ENCODE assay signal across 8 cellular contexts in genomic region chr1:51792864-51793263, GRCh38.
DNase-seq lines count a peak whose midpoint lies in the region; ATAC-seq and TF ChIP-seq lines count a peak whose summit lies in the region.

No MANE protein-coding gene starts in this region.

- H3K4me1 Mint-ChIP-seq in activated naive CD8-positive, alpha-beta T cell treated with anti-CD3 and anti-CD28 coated beads, Interleukin-2, amount 10 ng/mL, durations not matched to agents 7 days and 5 days: peaks cover 14% of the 10 kb centered on the region
- no peaks in the 10 kb centered on the region for H3K4me1 Mint-ChIP-seq in endodermal cell

- ATAC-seq in activated naive CD8-positive, alpha-beta T cell treated with anti-CD3 and anti-CD28 coated beads, Interleukin-2, amount 10 ng/mL, durations not matched to agents 7 days and 5 days (ENCODE audit: low read depth): peak; percentile 52
- ATAC-seq in GM18520 (IDR thresholded peaks at IDR 0.05; ENCODE audit: unreplicated experiment): no peak

- H3K36me3 ChIP-seq in endodermal cell (ENCODE audit: control insufficient read depth, insufficient read depth, low read length): peaks cover 86% of the 10 kb centered on the region

- no peak overlapping the region for H3K4me3 ChIP-seq in endodermal cell (ENCODE audit: low read length)

- no peak overlapping the region for H3K4me3 Mint-ChIP-seq in activated naive CD8-positive, alpha-beta T cell treated with anti-CD3 and anti-CD28 coated beads, Interleukin-2, amount 10 ng/mL, durations not matched to agents 7 days and 5 days
- no peak overlapping the region for H3K4me3 Mint-ChIP-seq in endodermal cell

- WGBS in endodermal cell (ENCODE audit: insufficient coverage in 1 of 2, insufficient read length in 1 of 2), 2 experiments: 94 to 100% methylated on average over 1 of the region's 1 CpG

- DNase-seq in A172 (ENCODE audit: low spot score) (peak; percentile 16), GM04503 (ENCODE audit: low read depth) (peak; percentile 42), hepatic stellate cell (ENCODE audit: low spot score) (peak; percentile 6), endodermal cell (no peak), DMS114 treated with DMSO at 0.1 percent for 48 hours (lab: John Stamatoyannopoulos, UW; ENCODE audit: unreplicated experiment) (no peak)
- DNase-seq in activated naive CD8-positive, alpha-beta T cell treated with anti-CD3 and anti-CD28 coated beads, Interleukin-2, amount 10 ng/mL, durations not matched to agents 7 days and 5 days: no peak
- DNase-seq in stimulated activated CD4-positive, alpha-beta T cell treated with anti-CD3 and anti-CD28 coated beads, Interleukin-1b, Interleukin-23, amount 100 ng/mL, for 48 hours: no peak

- no peak overlapping the region for H3K27ac ChIP-seq in endodermal cell (ENCODE audit: low read depth, low read length)

- POLR2A ChIA-PET in activated naive CD8-positive, alpha-beta T cell treated with anti-CD3 and anti-CD28 coated beads, Interleukin-2, amount 10 ng/mL, durations not matched to agents 7 days and 5 days (lab: Charles Lee): no interaction called here

- H3K27me3 ChIP-seq in endodermal cell (ENCODE audit: control insufficient read depth, insufficient read depth, low read length, poor library complexity, severe bottlenecking): no peaks in the 10 kb centered on the region

- peak overlapping the region; percentile 36 for H3K27ac Mint-ChIP-seq in activated naive CD8-positive, alpha-beta T cell treated with anti-CD3 and anti-CD28 coated beads, Interleukin-2, amount 10 ng/mL, durations not matched to agents 7 days and 5 days
- H3K27ac Mint-ChIP-seq in endodermal cell: no peak overlapping the region

- peaks cover 26% of the 10 kb centered on the region for H3K36me3 Mint-ChIP-seq in activated naive CD8-positive, alpha-beta T cell treated with anti-CD3 and anti-CD28 coated beads, Interleukin-2, amount 10 ng/mL, durations not matched to agents 7 days and 5 days
- H3K36me3 Mint-ChIP-seq in endodermal cell (ENCODE audit: low read depth): peaks cover 67% of the 10 kb centered on the region

- no peaks in the 10 kb centered on the region for H3K9me3 Mint-ChIP-seq in activated naive CD8-positive, alpha-beta T cell treated with anti-CD3 and anti-CD28 coated beads, Interleukin-2, amount 10 ng/mL, durations not matched to agents 7 days and 5 days
- no peaks in the 10 kb centered on the region for H3K9me3 Mint-ChIP-seq in endodermal cell

- no peaks in the 10 kb centered on the region for H3K4me1 ChIP-seq in endodermal cell (ENCODE audit: control insufficient read depth, insufficient read depth, low read length)

- H3K27me3 Mint-ChIP-seq in activated naive CD8-positive, alpha-beta T cell treated with anti-CD3 and anti-CD28 coated beads, Interleukin-2, amount 10 ng/mL, durations not matched to agents 7 days and 5 days: no peaks in the 10 kb centered on the region
- H3K27me3 Mint-ChIP-seq in endodermal cell (ENCODE audit: insufficient read depth): no peaks in the 10 kb centered on the region

- no peaks in the 10 kb centered on the region for H3K9me3 ChIP-seq in endodermal cell (ENCODE audit: control insufficient read depth, low read length)

- TF ChIP-seq CTCF in endodermal cell (conservative IDR thresholded peaks at IDR 0.05): no peak

- H3K9ac ChIP-seq in endodermal cell (ENCODE audit: extremely low read depth, low read length, poor library complexity, severe bottlenecking): no peak overlapping the region

Comparison
In these comparisons a context has a peak if more than half of its experiments do, and no peak if none do; other contexts are left out.
1. DNase-seq: peak in A172 (single experiment), GM04503 (single experiment) and hepatic stellate cell (single experiment); none in activated naive CD8-positive, alpha-beta T cell treated with anti-CD3 and anti-CD28 coated beads, Interleukin-2, amount 10 ng/mL, durations not matched to agents 7 days and 5 days (single experiment), endodermal cell (single experiment), DMS114 treated with DMSO at 0.1 percent for 48 hours (single experiment) and stimulated activated CD4-positive, alpha-beta T cell treated with anti-CD3 and anti-CD28 coated beads, Interleukin-1b, Interleukin-23, amount 100 ng/mL, for 48 hours (single experiment).